Comparison of ENCODE assay signal across 21 cellular contexts in the genomic region with DNA sequence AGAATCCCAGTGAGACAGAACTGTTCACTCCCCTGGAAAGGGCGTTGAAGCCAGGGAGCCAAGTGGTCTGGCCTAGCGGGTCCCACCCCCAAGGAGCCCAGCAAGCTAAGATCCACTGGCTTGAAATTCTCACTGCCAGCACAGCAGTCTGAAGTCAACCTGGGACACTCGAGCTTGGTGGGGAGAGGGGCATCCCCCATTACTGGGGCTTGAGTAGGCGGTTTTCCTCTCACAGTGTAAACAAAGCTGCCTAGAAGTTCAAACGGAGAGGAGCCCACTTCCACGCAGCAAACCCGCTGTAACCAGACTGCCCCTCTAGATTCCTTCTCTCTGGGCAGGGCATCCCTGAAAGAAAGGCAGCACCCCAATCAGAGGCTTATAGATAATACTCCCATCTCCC.
"Had no signal": no experiment of that assay in that cellular context is flagged by ENCODE, and none has a peak within 500 bp of the region (broad histone marks: within the 10 kb centered on the region; RNA-seq: fewer than 3 reads in every experiment).

No MANE protein-coding gene starts in this region.

- H3K4me1 Mint-ChIP-seq: mesothelial cell of epicardium had no signal

- H3K4me3 Mint-ChIP-seq: dendritic cell treated with granulocyte-macrophage colony-stimulating factor and Interleukin-4, amounts not matched to agents 40 ng/mL and 50 ng/mL, for 4 days; effector memory CD8-positive, alpha-beta T cell; endodermal cell; mesothelial cell of epicardium had no signal

- ATAC-seq: effector memory CD8-positive, alpha-beta T cell; esophagus mucosa; gastrocnemius medialis; heart right ventricle; left cardiac atrium; left lung; left ventricle myocardium superior; lower lobe of right lung had no signal

- DNase-seq: cortex of kidney; effector CD8-positive, alpha-beta T cell; effector memory CD8-positive, alpha-beta T cell; endodermal cell; erythroblast; esophagus squamous epithelium; foreskin fibroblast; foreskin melanocyte; gastrocnemius medialis; glutamatergic neuron; head of caudate nucleus; heart right ventricle; hippocampal formation; left cardiac atrium; left lung; left ventricle myocardium superior; lower lobe of right lung; mesenchymal stem cell had no signal

- H3K27me3 Mint-ChIP-seq: dendritic cell treated with granulocyte-macrophage colony-stimulating factor and Interleukin-4, amounts not matched to agents 40 ng/mL and 50 ng/mL, for 4 days had no signal

- H3K27ac Mint-ChIP-seq: dendritic cell treated with granulocyte-macrophage colony-stimulating factor and Interleukin-4, amounts not matched to agents 40 ng/mL and 50 ng/mL, for 4 days; effector memory CD8-positive, alpha-beta T cell; endodermal cell; mesothelial cell of epicardium had no signal
